1 cellular context compared by ENCODE assay signal in the genomic region with DNA sequence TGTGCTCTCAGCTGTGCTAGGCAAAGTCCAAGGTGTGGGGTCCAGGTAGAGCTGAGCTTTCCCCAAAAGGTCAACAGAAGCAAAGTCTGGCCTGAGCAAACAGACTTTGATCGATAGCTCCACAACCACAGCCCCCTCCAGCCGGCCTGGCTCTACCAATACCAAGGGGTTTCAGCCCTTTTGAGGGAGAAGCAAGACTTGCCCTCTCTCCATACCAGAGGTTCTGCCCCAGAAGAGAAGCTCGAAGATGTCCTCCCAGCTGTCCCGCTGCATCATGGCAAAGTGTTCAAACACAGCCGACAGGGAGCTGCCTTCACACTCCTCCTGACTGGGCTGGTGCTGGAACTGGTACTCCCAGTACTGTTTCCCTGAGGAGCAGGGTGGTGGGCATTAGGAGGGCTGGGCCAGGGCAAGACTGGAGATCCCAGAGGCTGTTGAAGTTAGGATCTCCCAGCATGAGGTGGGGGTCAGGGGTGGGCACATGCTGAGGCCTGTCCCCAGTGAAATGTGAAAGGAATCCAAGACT.
TF ChIP-seq lines count a peak whose summit lies in the region.

No MANE protein-coding gene starts in this region.

TF ChIP-seq in HepG2, 621 proteins besides CTCF, POLR2A, EP300 and RAD21 (continued from another document and continues in another):
- TF ChIP-seq, protein P1, sequence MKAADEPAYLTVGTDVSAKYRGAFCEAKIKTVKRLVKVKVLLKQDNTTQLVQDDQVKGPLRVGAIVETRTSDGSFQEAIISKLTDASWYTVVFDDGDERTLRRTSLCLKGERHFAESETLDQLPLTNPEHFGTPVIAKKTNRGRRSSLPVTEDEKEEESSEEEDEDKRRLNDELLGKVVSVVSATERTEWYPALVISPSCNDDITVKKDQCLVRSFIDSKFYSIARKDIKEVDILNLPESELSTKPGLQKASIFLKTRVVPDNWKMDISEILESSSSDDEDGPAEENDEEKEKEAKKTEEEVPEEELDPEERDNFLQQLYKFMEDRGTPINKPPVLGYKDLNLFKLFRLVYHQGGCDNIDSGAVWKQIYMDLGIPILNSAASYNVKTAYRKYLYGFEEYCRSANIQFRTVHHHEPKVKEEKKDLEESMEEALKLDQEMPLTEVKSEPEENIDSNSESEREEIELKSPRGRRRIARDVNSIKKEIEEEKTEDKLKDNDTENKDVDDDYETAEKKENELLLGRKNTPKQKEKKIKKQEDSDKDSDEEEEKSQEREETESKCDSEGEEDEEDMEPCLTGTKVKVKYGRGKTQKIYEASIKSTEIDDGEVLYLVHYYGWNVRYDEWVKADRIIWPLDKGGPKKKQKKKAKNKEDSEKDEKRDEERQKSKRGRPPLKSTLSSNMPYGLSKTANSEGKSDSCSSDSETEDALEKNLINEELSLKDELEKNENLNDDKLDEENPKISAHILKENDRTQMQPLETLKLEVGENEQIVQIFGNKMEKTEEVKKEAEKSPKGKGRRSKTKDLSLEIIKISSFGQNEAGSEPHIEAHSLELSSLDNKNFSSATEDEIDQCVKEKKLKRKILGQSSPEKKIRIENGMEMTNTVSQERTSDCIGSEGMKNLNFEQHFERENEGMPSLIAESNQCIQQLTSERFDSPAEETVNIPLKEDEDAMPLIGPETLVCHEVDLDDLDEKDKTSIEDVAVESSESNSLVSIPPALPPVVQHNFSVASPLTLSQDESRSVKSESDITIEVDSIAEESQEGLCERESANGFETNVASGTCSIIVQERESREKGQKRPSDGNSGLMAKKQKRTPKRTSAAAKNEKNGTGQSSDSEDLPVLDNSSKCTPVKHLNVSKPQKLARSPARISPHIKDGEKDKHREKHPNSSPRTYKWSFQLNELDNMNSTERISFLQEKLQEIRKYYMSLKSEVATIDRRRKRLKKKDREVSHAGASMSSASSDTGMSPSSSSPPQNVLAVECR (CRISPR knock-in tag; IDR thresholded peaks at IDR 0.05; ENCODE audit: borderline replicate concordance): peak; percentile 79; the same call in 1 of the 2 replicates
- TF ChIP-seq SKIL (CRISPR knock-in tag; IDR thresholded peaks at IDR 0.05; ENCODE audit: borderline replicate concordance) (peak; percentile 93), FOXK1 (CRISPR knock-in tag; IDR thresholded peaks at IDR 0.05; ENCODE audit: borderline replicate concordance, low read depth) (peak; percentile 82; the same call in 1 of the 2 replicates), HNRNPK (IDR thresholded peaks at IDR 0.05; ENCODE audit: low read depth, low read length, poor library complexity, severe bottlenecking) (no peak), AHR (CRISPR knock-in tag; IDR thresholded peaks at IDR 0.05) (0 out of 2 replicates have a peak, but pooled peaks have one; percentile 6), U2AF1 (optimal IDR thresholded peaks at IDR 0.05; ENCODE audit: low read depth, low read length) (no peak), POLR2AphosphoS5 (IDR thresholded peaks at IDR 0.05; ENCODE audit: low read depth, low read length) (peak; percentile 77), ZNF12 (CRISPR knock-in tag; IDR thresholded peaks at IDR 0.05) (no peak), XBP1 (CRISPR knock-in tag; IDR thresholded peaks at IDR 0.05) (no peak), ZNF737 (CRISPR knock-in tag; IDR thresholded peaks at IDR 0.05; ENCODE audit: borderline replicate concordance) (no peak), ELF1 (CRISPR knock-in tag; IDR thresholded peaks at IDR 0.05) (peak; percentile 25; the same call in 1 of the 2 replicates), JUNB (CRISPR knock-in tag; IDR thresholded peaks at IDR 0.05; ENCODE audit: borderline replicate concordance) (no peak), ZBTB42 (CRISPR knock-in tag; IDR thresholded peaks at IDR 0.05) (0 out of 2 replicates have a peak, but pooled peaks have one; percentile 49), ZMYM4 (CRISPR knock-in tag; IDR thresholded peaks at IDR 0.05) (peak; percentile 74; the same call in 1 of the 2 replicates), ZNF510 (CRISPR knock-in tag; IDR thresholded peaks at IDR 0.05; ENCODE audit: low read depth) (no peak), PRPF4 (IDR thresholded peaks at IDR 0.05; ENCODE audit: low read depth, low read length, poor library complexity, severe bottlenecking) (no peak), ZNF577 (CRISPR knock-in tag; IDR thresholded peaks at IDR 0.05; ENCODE audit: borderline replicate concordance, low read depth) (no peak), ZFX (CRISPR knock-in tag; IDR thresholded peaks at IDR 0.05; ENCODE audit: low read depth) (peak; percentile 46), RFX3 (CRISPR knock-in tag; IDR thresholded peaks at IDR 0.05) (no peak), EHMT2 (IDR thresholded peaks at IDR 0.05; ENCODE audit: borderline replicate concordance, low read depth, low read length) (no peak), ZNF839 (CRISPR knock-in tag; IDR thresholded peaks at IDR 0.05; ENCODE audit: borderline replicate concordance) (peak; percentile 89; the same call in 1 of the 2 replicates), FOXK2 (IDR thresholded peaks at IDR 0.05) (0 out of 2 replicates have a peak, but pooled peaks have one; percentile 12), ZNF792 (CRISPR knock-in tag; IDR thresholded peaks at IDR 0.05) (peak; percentile 75; the same call in 1 of the 2 replicates), USF2 (IDR thresholded peaks at IDR 0.05; ENCODE audit: low read depth, low read length) (no peak), USF2 (CRISPR knock-in tag; IDR thresholded peaks at IDR 0.05; ENCODE audit: borderline replicate concordance) (no peak; the same call in 1 of the 2 replicates), PRDM15 (CRISPR knock-in tag; IDR thresholded peaks at IDR 0.05) (no peak), ZMYM3 (CRISPR knock-in tag; IDR thresholded peaks at IDR 0.05) (peak; percentile 50; the same call in 1 of the 2 replicates), NFRKB (IDR thresholded peaks at IDR 0.05) (no peak), HOXD1 (CRISPR knock-in tag; IDR thresholded peaks at IDR 0.05) (peak; percentile 99), ZBTB20 (CRISPR knock-in tag; IDR thresholded peaks at IDR 0.05; ENCODE audit: borderline replicate concordance, low read depth) (no peak), ZFP41 (CRISPR knock-in tag; IDR thresholded peaks at IDR 0.05; ENCODE audit: borderline replicate concordance) (no peak), ZNF660 (CRISPR knock-in tag; IDR thresholded peaks at IDR 0.05; ENCODE audit: borderline replicate concordance, low read depth) (no peak), GATA4 (IDR thresholded peaks at IDR 0.05; ENCODE audit: borderline replicate concordance, low read depth) (peak; percentile 88), JUND (CRISPR knock-in tag; IDR thresholded peaks at IDR 0.05) (peak; percentile 59; the same call in 1 of the 2 replicates)
- TF ChIP-seq, protein P2, sequence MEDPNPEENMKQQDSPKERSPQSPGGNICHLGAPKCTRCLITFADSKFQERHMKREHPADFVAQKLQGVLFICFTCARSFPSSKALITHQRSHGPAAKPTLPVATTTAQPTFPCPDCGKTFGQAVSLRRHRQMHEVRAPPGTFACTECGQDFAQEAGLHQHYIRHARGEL (CRISPR knock-in tag; IDR thresholded peaks at IDR 0.05): no peak
- TF ChIP-seq, protein P3, sequence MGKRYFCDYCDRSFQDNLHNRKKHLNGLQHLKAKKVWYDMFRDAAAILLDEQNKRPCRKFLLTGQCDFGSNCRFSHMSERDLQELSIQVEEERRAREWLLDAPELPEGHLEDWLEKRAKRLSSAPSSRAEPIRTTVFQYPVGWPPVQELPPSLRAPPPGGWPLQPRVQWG (CRISPR knock-in tag; IDR thresholded peaks at IDR 0.05; ENCODE audit: borderline replicate concordance, low read depth): no peak
- TF ChIP-seq, protein P4, sequence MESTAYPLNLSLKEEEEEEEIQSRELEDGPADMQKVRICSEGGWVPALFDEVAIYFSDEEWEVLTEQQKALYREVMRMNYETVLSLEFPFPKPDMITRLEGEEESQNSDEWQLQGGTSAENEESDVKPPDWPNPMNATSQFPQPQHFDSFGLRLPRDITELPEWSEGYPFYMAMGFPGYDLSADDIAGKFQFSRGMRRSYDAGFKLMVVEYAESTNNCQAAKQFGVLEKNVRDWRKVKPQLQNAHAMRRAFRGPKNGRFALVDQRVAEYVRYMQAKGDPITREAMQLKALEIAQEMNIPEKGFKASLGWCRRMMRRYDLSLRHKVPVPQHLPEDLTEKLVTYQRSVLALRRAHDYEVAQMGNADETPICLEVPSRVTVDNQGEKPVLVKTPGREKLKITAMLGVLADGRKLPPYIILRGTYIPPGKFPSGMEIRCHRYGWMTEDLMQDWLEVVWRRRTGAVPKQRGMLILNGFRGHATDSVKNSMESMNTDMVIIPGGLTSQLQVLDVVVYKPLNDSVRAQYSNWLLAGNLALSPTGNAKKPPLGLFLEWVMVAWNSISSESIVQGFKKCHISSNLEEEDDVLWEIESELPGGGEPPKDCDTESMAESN (CRISPR knock-in tag; conservative IDR thresholded peaks at IDR 0.05): 0 out of 2 replicates have a peak, but pooled peaks have one; percentile 31
- TF ChIP-seq, protein P5, sequence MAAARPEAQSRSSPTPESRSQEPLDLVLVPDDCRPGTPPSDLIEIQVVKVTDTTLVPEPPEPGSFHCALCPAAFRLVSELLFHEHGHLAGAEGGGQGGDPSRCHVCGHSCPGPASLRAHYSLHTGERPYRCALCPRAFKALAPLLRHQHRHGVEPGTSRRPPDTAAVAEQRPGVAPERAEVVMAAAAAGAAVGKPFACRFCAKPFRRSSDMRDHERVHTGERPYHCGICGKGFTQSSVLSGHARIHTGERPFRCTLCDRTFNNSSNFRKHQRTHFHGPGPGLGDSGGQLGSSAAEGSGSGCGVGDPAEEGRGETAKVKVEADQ (CRISPR knock-in tag; IDR thresholded peaks at IDR 0.05; ENCODE audit: borderline replicate concordance): no peak
- TF ChIP-seq, protein P6, sequence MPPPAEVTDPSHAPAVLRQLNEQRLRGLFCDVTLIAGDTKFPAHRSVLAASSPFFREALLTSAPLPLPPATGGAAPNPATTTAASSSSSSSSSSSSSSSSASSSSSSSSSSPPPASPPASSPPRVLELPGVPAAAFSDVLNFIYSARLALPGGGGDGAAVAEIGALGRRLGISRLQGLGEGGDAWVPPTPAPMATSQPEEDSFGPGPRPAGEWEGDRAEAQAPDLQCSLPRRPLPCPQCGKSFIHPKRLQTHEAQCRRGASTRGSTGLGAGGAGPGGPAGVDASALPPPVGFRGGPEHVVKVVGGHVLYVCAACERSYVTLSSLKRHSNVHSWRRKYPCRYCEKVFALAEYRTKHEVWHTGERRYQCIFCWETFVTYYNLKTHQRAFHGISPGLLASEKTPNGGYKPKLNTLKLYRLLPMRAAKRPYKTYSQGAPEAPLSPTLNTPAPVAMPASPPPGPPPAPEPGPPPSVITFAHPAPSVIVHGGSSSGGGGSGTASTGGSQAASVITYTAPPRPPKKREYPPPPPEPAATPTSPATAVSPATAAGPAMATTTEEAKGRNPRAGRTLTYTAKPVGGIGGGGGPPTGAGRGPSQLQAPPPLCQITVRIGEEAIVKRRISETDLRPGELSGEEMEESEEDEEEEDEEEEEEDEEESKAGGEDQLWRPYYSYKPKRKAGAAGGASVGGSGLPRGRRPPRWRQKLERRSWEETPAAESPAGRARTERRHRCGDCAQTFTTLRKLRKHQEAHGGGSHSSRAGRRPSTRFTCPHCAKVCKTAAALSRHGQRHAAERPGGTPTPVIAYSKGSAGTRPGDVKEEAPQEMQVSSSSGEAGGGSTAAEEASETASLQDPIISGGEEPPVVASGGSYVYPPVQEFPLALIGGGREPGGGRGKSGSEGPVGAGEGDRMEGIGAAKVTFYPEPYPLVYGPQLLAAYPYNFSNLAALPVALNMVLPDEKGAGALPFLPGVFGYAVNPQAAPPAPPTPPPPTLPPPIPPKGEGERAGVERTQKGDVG (CRISPR knock-in tag; IDR thresholded peaks at IDR 0.05; ENCODE audit: borderline replicate concordance): peak; percentile 89; the same call in 1 of the 2 replicates
